Comparison of ENCODE assay signal across 10 cellular contexts in genomic region chr19:6326815-6327214, GRCh38. TPM values are rescaled to one million over a fixed set of nuclear protein-coding genes. Genes with fewer than 3 reads are reported as not detected.
"Had no signal": no experiment of that assay in that cellular context is flagged by ENCODE, and none has a peak within 500 bp of the region (broad histone marks: within the 10 kb centered on the region; RNA-seq: fewer than 3 reads in every experiment).

No MANE protein-coding gene starts in this region.

- H3K27ac ChIP-seq: GM23248, HL-60 had no signal

- H3K4me3 Mint-ChIP-seq: H9, HFFc6 had no signal

- FAIRE-seq: H1, H54 had no signal

- H3K27ac Mint-ChIP-seq: H9, HFFc6 had no signal

- H3K9ac ChIP-seq: GM23248 had no signal

- DNase-seq: GM23248, H9, HCEC 1CT, HFFc6, IMR-90, KBM-7 had no signal

- H2AFZ ChIP-seq: GM23248 had no signal

- H3K4me3 ChIP-seq: GM23248 had no signal

- H3K4me1 Mint-ChIP-seq: H9 had no signal

RNA-seq across cellular contexts. Expression of gene ACER1, which starts 6.6 kb away (rescaled TPM):
- total RNA-seq: H1, H9, HFFc6, HT1080, IMR-90 had no signal
- polyA plus RNA-seq: IMR-90 had no signal
